ENCODE assay signal across 8 cellular contexts in genomic region chr7:139777948-139778841, GRCh38. TPM values are rescaled to one million over a fixed set of nuclear protein-coding genes. Genes with fewer than 3 reads are reported as not detected.
DNase-seq lines count a peak whose midpoint lies in the region; ATAC-seq and TF ChIP-seq lines count a peak whose summit lies in the region.

TSS of gene HIPK2 (minus strand) at chr7:139777998. CDS start at chr7:139777623, 375 bp downstream.

- intact Hi-C loops in natural killer cell (cut with micrococcal nuclease), result loop anchor here (1.0 to 5.0 kb wide), 7 partner anchors 42 to 203 kb away; no protein-coding TSS in a partner anchor

- peak; percentile 79 for DNase-seq in COLO668 (lab: John Stamatoyannopoulos, UW; ENCODE audit: unreplicated experiment)
- DNase-seq in HT1080 (ENCODE audit: low read depth), result peak; percentile 63
- DNase-seq in RPMI7951 (ENCODE audit: low read depth), result peak; percentile 72
- peak; percentile 67 for DNase-seq in activated T-helper 9 cell treated with anti-CD3 and anti-CD28 coated beads, Interleukin-2, amount 50 U/mL, for 16 hours (ENCODE audit: low read depth)
- peak; percentile 55 for DNase-seq in fibroblast of peridontal ligament (ENCODE audit: extremely low read depth)
- DNase-seq in natural killer cell, result peak; percentile 63
- peak; percentile 61 to 72 for DNase-seq in stimulated activated naive CD8-positive, alpha-beta T cell treated with anti-CD3 and anti-CD28 coated beads, Interleukin-15, amount 100 ng/mL, for 72 hours

- H3K4me1 Mint-ChIP-seq in natural killer cell, result peaks cover 57 to 59% of the 10 kb centered on the region in 2 donors
- H3K4me1 Mint-ChIP-seq in stimulated activated naive CD8-positive, alpha-beta T cell treated with anti-CD3 and anti-CD28 coated beads, Interleukin-15, amount 100 ng/mL, for 72 hours, result peaks cover 47% of the 10 kb centered on the region

- ATAC-seq in GM19463 (IDR thresholded peaks at IDR 0.05; ENCODE audit: unreplicated experiment) (peak; percentile 59), natural killer cell (peak; percentile 68 to 80 (median 74))
- ATAC-seq in stimulated activated naive CD8-positive, alpha-beta T cell treated with anti-CD3 and anti-CD28 coated beads, Interleukin-15, amount 100 ng/mL, for 72 hours, result peak; percentile 70

- no peak for TF ChIP-seq CTCF in natural killer cell (IDR thresholded peaks at IDR 0.05)

- peak within 1 kb of the TSS; percentile 95 to 99 for H3K27ac Mint-ChIP-seq in natural killer cell
- H3K27ac Mint-ChIP-seq in stimulated activated naive CD8-positive, alpha-beta T cell treated with anti-CD3 and anti-CD28 coated beads, Interleukin-15, amount 100 ng/mL, for 72 hours, result peak within 1 kb of the TSS; percentile 98 to 99

- no peaks in the 10 kb centered on the region for H3K36me3 Mint-ChIP-seq in natural killer cell

- H3K4me3 Mint-ChIP-seq in natural killer cell, result peak within 1 kb of the TSS; percentile 98
- H3K4me3 Mint-ChIP-seq in stimulated activated naive CD8-positive, alpha-beta T cell treated with anti-CD3 and anti-CD28 coated beads, Interleukin-15, amount 100 ng/mL, for 72 hours, result peak within 1 kb of the TSS; percentile 97 to 98

- H3K9me3 Mint-ChIP-seq in natural killer cell, result no peaks in the 10 kb centered on the region
- H3K9me3 Mint-ChIP-seq in stimulated activated naive CD8-positive, alpha-beta T cell treated with anti-CD3 and anti-CD28 coated beads, Interleukin-15, amount 100 ng/mL, for 72 hours, result no peaks in the 10 kb centered on the region

- H3K27me3 Mint-ChIP-seq in natural killer cell (ENCODE audit: low read depth in 2 of 2), result no peaks in the 10 kb centered on the region
- peaks cover 22% of the 10 kb centered on the region for H3K27me3 Mint-ChIP-seq in stimulated activated naive CD8-positive, alpha-beta T cell treated with anti-CD3 and anti-CD28 coated beads, Interleukin-15, amount 100 ng/mL, for 72 hours

RNA-seq across cellular contexts. Expression of gene HIPK2, which starts in this region (rescaled TPM):
- total RNA-seq in HT1080 (2014; rRNA removed; shearing (Covaris generic)), result 11.8 and 20.0 TPM in 2 replicates
- 16.7 and 23.5 TPM in 2 replicates for polyA plus RNA-seq in HT1080 (2015; cell fraction: cytosol; rRNA removed)
- 17.1 and 19.8 TPM in 2 replicates for polyA plus RNA-seq in HT1080 (2015; cell fraction: nucleus; rRNA removed)
- 7.5 and 8.3 TPM in 2 replicates for total RNA-seq in RPMI7951 (2014; rRNA removed; shearing (Covaris generic))
- 100 to 1,000 TPM; 127 to 145 (median 144) TPM for total RNA-seq in natural killer cell

Comparison
In these comparisons a context has a peak if more than half of its experiments do, and no peak if none do; other contexts are left out.
1. Peak in every context shown above with its lines: DNase-seq and ATAC-seq.